Comparison of ENCODE assay signal across 3 cellular contexts in the genomic region with DNA sequence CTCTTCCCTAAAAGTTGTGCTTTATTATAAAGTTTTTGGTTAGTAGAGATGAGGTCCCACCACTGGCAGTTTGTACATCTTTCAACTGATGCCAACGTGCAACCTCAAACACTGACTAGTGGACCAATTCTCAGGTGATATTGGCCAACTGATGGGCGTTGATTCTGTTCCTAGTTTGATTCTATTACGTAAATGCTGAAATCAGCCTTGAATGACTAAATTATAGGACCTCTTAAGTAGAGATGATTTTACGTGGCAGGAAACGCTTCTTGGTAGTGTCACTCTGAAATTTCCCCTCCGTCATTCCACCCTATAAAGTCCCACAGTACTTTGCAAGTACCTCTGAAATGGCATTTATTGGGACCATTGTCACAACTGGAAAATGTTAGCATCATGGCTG.
TF ChIP-seq lines count a peak whose summit lies in the region.

No MANE protein-coding gene starts in this region.

TF ChIP-seq in SK-N-SH, 30 proteins besides CTCF, POLR2A, EP300 and RAD21:
- TF ChIP-seq FOSL2 (IDR thresholded peaks at IDR 0.05; ENCODE audit: borderline replicate concordance, low read depth) (no peak), POLR2AphosphoS5 (IDR thresholded peaks at IDR 0.05; ENCODE audit: low read depth, low read length) (no peak), RCOR1 (IDR thresholded peaks at IDR 0.05; ENCODE audit: low read length) (no peak), FOXM1 (IDR thresholded peaks at IDR 0.05; ENCODE audit: low read depth) (no peak), SMC3 (IDR thresholded peaks at IDR 0.05; ENCODE audit: low read depth, low read length) (no peak)

TF ChIP-seq in SK-N-SH treated with all-trans-retinoic acid at 6 μM for 48 hours, 23 proteins besides CTCF, POLR2A, EP300 and RAD21:
- TF ChIP-seq, protein P1, sequence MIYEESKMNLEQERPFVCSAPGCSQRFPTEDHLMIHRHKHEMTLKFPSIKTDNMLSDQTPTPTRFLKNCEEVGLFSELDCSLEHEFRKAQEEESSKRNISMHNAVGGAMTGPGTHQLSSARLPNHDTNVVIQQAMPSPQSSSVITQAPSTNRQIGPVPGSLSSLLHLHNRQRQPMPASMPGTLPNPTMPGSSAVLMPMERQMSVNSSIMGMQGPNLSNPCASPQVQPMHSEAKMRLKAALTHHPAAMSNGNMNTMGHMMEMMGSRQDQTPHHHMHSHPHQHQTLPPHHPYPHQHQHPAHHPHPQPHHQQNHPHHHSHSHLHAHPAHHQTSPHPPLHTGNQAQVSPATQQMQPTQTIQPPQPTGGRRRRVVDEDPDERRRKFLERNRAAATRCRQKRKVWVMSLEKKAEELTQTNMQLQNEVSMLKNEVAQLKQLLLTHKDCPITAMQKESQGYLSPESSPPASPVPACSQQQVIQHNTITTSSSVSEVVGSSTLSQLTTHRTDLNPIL (CRISPR knock-in tag; IDR thresholded peaks at IDR 0.05; ENCODE audit: low read depth): no peak
- TF ChIP-seq ZFP30 (CRISPR knock-in tag; IDR thresholded peaks at IDR 0.05): no peak
- TF ChIP-seq TOX (CRISPR knock-in tag; IDR thresholded peaks at IDR 0.05; ENCODE audit: borderline replicate concordance): no peak
- TF ChIP-seq RARB (CRISPR knock-in tag; IDR thresholded peaks at IDR 0.05): no peak
- no peak for TF ChIP-seq TSHZ2 (CRISPR knock-in tag; IDR thresholded peaks at IDR 0.05)
- TF ChIP-seq ESRRG (CRISPR knock-in tag; IDR thresholded peaks at IDR 0.05): no peak

TF ChIP-seq in GM12878, 131 proteins besides CTCF, POLR2A, EP300 and RAD21:
- TF ChIP-seq ZNF687 (IDR thresholded peaks at IDR 0.05) (no peak), JUNB (IDR thresholded peaks at IDR 0.05) (0 out of 2 replicates have a peak, but pooled peaks have one; percentile 21), GABPA (IDR thresholded peaks at IDR 0.05; ENCODE audit: low read depth) (0 out of 2 replicates have a peak, but pooled peaks have one; percentile 41), CREB1 (IDR thresholded peaks at IDR 0.05; ENCODE audit: low read depth) (peak; percentile 80), CREM (IDR thresholded peaks at IDR 0.05; ENCODE audit: low read depth) (peak; percentile 33; the same call in 1 of the 2 replicates), TARDBP (IDR thresholded peaks at IDR 0.05; ENCODE audit: borderline replicate concordance) (no peak), CBFB (IDR thresholded peaks at IDR 0.05; ENCODE audit: low read depth) (no peak)
- TF ChIP-seq, protein P2, sequence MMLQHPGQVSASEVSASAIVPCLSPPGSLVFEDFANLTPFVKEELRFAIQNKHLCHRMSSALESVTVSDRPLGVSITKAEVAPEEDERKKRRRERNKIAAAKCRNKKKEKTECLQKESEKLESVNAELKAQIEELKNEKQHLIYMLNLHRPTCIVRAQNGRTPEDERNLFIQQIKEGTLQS (IDR thresholded peaks at IDR 0.05; ENCODE audit: borderline replicate concordance, extremely low read depth, low read depth, low read length): no peak
- TF ChIP-seq, protein P3, sequence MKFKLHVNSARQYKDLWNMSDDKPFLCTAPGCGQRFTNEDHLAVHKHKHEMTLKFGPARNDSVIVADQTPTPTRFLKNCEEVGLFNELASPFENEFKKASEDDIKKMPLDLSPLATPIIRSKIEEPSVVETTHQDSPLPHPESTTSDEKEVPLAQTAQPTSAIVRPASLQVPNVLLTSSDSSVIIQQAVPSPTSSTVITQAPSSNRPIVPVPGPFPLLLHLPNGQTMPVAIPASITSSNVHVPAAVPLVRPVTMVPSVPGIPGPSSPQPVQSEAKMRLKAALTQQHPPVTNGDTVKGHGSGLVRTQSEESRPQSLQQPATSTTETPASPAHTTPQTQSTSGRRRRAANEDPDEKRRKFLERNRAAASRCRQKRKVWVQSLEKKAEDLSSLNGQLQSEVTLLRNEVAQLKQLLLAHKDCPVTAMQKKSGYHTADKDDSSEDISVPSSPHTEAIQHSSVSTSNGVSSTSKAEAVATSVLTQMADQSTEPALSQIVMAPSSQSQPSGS (IDR thresholded peaks at IDR 0.05; ENCODE audit: low read length): peak; percentile 14; the same call in 1 of the 2 replicates
TF ChIP-seq in GM12878: peak in this region for 5.
